ENCODE assay signal across 1 cellular context in genomic region chr2:235170016-235170415, GRCh38.
TF ChIP-seq lines count a peak whose summit lies in the region.

No MANE protein-coding gene starts in this region.

TF ChIP-seq in SK-N-SH treated with all-trans-retinoic acid at 6 μM for 48 hours, 23 proteins besides CTCF, POLR2A, EP300 and RAD21 (continued from another document):
- TF ChIP-seq, protein P1, sequence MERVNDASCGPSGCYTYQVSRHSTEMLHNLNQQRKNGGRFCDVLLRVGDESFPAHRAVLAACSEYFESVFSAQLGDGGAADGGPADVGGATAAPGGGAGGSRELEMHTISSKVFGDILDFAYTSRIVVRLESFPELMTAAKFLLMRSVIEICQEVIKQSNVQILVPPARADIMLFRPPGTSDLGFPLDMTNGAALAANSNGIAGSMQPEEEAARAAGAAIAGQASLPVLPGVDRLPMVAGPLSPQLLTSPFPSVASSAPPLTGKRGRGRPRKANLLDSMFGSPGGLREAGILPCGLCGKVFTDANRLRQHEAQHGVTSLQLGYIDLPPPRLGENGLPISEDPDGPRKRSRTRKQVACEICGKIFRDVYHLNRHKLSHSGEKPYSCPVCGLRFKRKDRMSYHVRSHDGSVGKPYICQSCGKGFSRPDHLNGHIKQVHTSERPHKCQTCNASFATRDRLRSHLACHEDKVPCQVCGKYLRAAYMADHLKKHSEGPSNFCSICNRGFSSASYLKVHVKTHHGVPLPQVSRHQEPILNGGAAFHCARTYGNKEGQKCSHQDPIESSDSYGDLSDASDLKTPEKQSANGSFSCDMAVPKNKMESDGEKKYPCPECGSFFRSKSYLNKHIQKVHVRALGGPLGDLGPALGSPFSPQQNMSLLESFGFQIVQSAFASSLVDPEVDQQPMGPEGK (CRISPR knock-in tag; IDR thresholded peaks at IDR 0.05; ENCODE audit: borderline replicate concordance): no peak
- TF ChIP-seq, protein P2, sequence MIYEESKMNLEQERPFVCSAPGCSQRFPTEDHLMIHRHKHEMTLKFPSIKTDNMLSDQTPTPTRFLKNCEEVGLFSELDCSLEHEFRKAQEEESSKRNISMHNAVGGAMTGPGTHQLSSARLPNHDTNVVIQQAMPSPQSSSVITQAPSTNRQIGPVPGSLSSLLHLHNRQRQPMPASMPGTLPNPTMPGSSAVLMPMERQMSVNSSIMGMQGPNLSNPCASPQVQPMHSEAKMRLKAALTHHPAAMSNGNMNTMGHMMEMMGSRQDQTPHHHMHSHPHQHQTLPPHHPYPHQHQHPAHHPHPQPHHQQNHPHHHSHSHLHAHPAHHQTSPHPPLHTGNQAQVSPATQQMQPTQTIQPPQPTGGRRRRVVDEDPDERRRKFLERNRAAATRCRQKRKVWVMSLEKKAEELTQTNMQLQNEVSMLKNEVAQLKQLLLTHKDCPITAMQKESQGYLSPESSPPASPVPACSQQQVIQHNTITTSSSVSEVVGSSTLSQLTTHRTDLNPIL (CRISPR knock-in tag; IDR thresholded peaks at IDR 0.05; ENCODE audit: low read depth): no peak
- TF ChIP-seq ARNTL (CRISPR knock-in tag; IDR thresholded peaks at IDR 0.05; ENCODE audit: borderline replicate concordance, low read depth) (no peak), ZC3H10 (CRISPR knock-in tag; IDR thresholded peaks at IDR 0.05) (no peak), BACH2 (CRISPR knock-in tag; IDR thresholded peaks at IDR 0.05; ENCODE audit: borderline replicate concordance) (no peak)
- TF ChIP-seq, protein P3, sequence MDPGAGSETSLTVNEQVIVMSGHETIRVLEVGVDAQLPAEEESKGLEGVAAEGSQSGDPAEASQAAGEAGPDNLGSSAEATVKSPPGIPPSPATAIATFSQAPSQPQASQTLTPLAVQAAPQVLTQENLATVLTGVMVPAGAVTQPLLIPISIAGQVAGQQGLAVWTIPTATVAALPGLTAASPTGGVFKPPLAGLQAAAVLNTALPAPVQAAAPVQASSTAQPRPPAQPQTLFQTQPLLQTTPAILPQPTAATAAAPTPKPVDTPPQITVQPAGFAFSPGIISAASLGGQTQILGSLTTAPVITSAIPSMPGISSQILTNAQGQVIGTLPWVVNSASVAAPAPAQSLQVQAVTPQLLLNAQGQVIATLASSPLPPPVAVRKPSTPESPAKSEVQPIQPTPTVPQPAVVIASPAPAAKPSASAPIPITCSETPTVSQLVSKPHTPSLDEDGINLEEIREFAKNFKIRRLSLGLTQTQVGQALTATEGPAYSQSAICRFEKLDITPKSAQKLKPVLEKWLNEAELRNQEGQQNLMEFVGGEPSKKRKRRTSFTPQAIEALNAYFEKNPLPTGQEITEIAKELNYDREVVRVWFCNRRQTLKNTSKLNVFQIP (CRISPR knock-in tag; IDR thresholded peaks at IDR 0.05; ENCODE audit: borderline replicate concordance, low read depth): no peak
